Comparison of ENCODE assay signal across 17 cellular contexts in the genomic region with DNA sequence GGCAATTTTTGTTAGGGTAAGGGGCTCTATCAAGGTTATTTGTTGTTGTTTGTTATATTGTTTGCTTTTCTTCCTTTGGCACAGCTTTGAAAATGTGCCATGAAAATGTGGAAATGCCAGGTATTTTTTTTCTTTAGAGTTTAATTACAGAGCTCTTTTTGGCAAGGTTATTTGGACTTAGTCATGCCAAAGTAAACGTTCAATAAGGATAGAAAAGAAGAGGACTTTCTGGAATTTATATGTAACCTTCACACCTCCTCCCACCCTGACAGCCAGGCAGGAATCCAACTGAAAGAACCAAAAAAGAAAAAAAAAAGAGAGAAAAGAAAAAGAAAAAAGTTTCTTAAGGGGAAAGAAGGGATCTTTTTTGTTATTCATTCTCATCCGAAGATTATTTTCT.
DNase-seq lines count a peak whose midpoint lies in the region; ATAC-seq and TF ChIP-seq lines count a peak whose summit lies in the region.
"Had no signal": no experiment of that assay in that cellular context is flagged by ENCODE, and none has a peak within 500 bp of the region (broad histone marks: within the 10 kb centered on the region; RNA-seq: fewer than 3 reads in every experiment).

No MANE protein-coding gene starts in this region.

- H3K4me1 ChIP-seq in mesendoderm (ENCODE audit: control insufficient read depth, low read depth, low read length): peaks cover 6% of the 10 kb centered on the region
- H3K4me1 ChIP-seq: testis had no signal

- WGBS in mesendoderm (ENCODE audit: extremely low coverage, insufficient coverage, low lambda C conversion rate): no CpG with 5 or more reads among the region's 2 CpGs

- H2BK120ac ChIP-seq in mesendoderm (ENCODE audit: low read depth, low read length): no peak overlapping the region

- no peak overlapping the region for H3K23ac ChIP-seq in mesendoderm (ENCODE audit: low read length)

- no peaks in the 10 kb centered on the region for H3K79me2 ChIP-seq in mesendoderm (ENCODE audit: control insufficient read depth, insufficient read depth, low read length)

- H4K5ac ChIP-seq in mesendoderm (ENCODE audit: low read length): no peak overlapping the region

- H3K79me1 ChIP-seq in mesendoderm (ENCODE audit: low read length): no peaks in the 10 kb centered on the region

- H3K27ac ChIP-seq in mesendoderm (ENCODE audit: low read depth, low read length): no peak overlapping the region
- H3K27ac ChIP-seq: testis had no signal

- no peaks in the 10 kb centered on the region for H3K36me3 ChIP-seq in mesendoderm (ENCODE audit: control insufficient read depth, insufficient read depth, low read length)

- no peak overlapping the region for H3K4me3 ChIP-seq in LNCaP clone FGC (ENCODE audit: low read depth, low read length)
- no peak overlapping the region for H3K4me3 ChIP-seq in mesendoderm (ENCODE audit: low read length)
- H3K4me3 ChIP-seq: testis had no signal

- H2BK5ac ChIP-seq in mesendoderm (ENCODE audit: low read length): no peak overlapping the region

- no peak overlapping the region for H3K4me2 ChIP-seq in mesendoderm (ENCODE audit: low read length)

- H3K18ac ChIP-seq in mesendoderm (ENCODE audit: low read length): peak overlapping the region; percentile 68

- TF ChIP-seq CTCF in LNCaP clone FGC (IDR thresholded peaks at IDR 0.05; ENCODE audit: control insufficient read depth, extremely low read depth, insufficient read depth): no peak

- no peak overlapping the region for H2BK15ac ChIP-seq in mesendoderm (replicated peaks; ENCODE audit: low read depth)

- H4K8ac ChIP-seq in mesendoderm (ENCODE audit: low read depth, low read length): no peak overlapping the region

- no peak overlapping the region for H3K9ac ChIP-seq in mesendoderm (ENCODE audit: low read length)

- H3K56ac ChIP-seq in mesendoderm (ENCODE audit: low read length): no peak overlapping the region

- no peak overlapping the region for H3K4ac ChIP-seq in mesendoderm (ENCODE audit: low read depth, low read length)

- no peak overlapping the region for H2AK5ac ChIP-seq in mesendoderm (ENCODE audit: low read length)

- no peaks in the 10 kb centered on the region for H3K27me3 ChIP-seq in mesendoderm (ENCODE audit: insufficient read depth, low read length, poor library complexity)
- H3K27me3 ChIP-seq: testis had no signal

- DNase-seq in EH (ENCODE audit: low read depth): peak; percentile 64
- DNase-seq in LNCaP clone FGC (ENCODE audit: low read depth): peak; percentile 25
- peak; percentile 41 for DNase-seq in astrocyte of the hippocampus (ENCODE audit: low read depth, low spot score)
- no peak for DNase-seq in mesendoderm
- DNase-seq in NCI-H2081 treated with DMSO at 0.1 percent for 48 hours (lab: John Stamatoyannopoulos, UW): no peak
- no peak for DNase-seq in activated naive CD4-positive, alpha-beta T cell (lab: John Stamatoyannopoulos, UW)
- DNase-seq: activated CD4-positive, alpha-beta T cell treated with anti-CD3 and anti-CD28 coated beads for 36 hours; activated T-cell treated with anti-CD3 and anti-CD28 coated beads, Interleukin-2, amount 50 U/mL, for 24 hours; glutamatergic neuron; left cardiac atrium; MM.1S; NCI-H1436; nucleus accumbens; retina; testis had no signal

- no peak for ATAC-seq in HG03354 (IDR thresholded peaks at IDR 0.05; ENCODE audit: poor library complexity, severe bottlenecking, unreplicated experiment)
- ATAC-seq: activated CD4-positive, alpha-beta T cell treated with anti-CD3 and anti-CD28 coated beads for 36 hours; stimulated activated memory B cell treated with anti-CD40 and anti-IgM and Interleukin-4, amounts not matched to agents 10 μg/mL and 1 μg/mL and 100 μg/mL, for 72 hours had no signal

Comparison
In these comparisons a context has a peak if more than half of its experiments do, and no peak if none do; other contexts are left out.
1. DNase-seq: peak in EH (single experiment), LNCaP clone FGC (single experiment) and astrocyte of the hippocampus (single experiment); none in mesendoderm (single experiment), NCI-H2081 treated with DMSO at 0.1 percent for 48 hours (single experiment) and activated naive CD4-positive, alpha-beta T cell (0 of 4).